ENCODE assay signal across 8 cellular contexts in genomic region chr5:131514316-131515275, GRCh38.
A peak's percentile ranks its signal among the peaks of the same experiment; 100 is the strongest.
DNase-seq lines count a peak whose midpoint lies in the region; ATAC-seq and TF ChIP-seq lines count a peak whose summit lies in the region.

No MANE protein-coding gene starts in this region.

- no peaks in the 10 kb centered on the region for H3K36me3 Mint-ChIP-seq in glutamatergic neuron (ENCODE audit: unreplicated experiment)

- peak overlapping the region; percentile 40 for H3K4me3 ChIP-seq in left ventricle myocardium inferior
- no peak overlapping the region for H3K4me3 ChIP-seq in right atrium auricular region
- H3K4me3 ChIP-seq in epithelial cell of esophagus (ENCODE audit: low read length) = no peak overlapping the region

- H3K27me3 Mint-ChIP-seq in glutamatergic neuron (ENCODE audit: unreplicated experiment) = peaks cover 4% of the 10 kb centered on the region

- peaks cover 18% of the 10 kb centered on the region for H3K4me1 ChIP-seq in left ventricle myocardium inferior
- H3K4me1 ChIP-seq in right atrium auricular region = peaks cover 0 to 8% of the 10 kb centered on the region in 2 donors

- TF ChIP-seq CTCF in left ventricle myocardium inferior (IDR thresholded peaks at IDR 0.05; ENCODE audit: borderline replicate concordance) = peak; percentile 19
- no peak for TF ChIP-seq CTCF in right atrium auricular region (IDR thresholded peaks at IDR 0.05)
- TF ChIP-seq CTCF in epithelial cell of esophagus (IDR thresholded peaks at IDR 0.05; ENCODE audit: insufficient read depth, low read depth, low read length, missing control alignments) = no peak
- no peak for TF ChIP-seq CTCF in glutamatergic neuron (IDR thresholded peaks at IDR 0.05; ENCODE audit: partially characterized antibody, unreplicated experiment)

- H3K36me3 ChIP-seq in left ventricle myocardium inferior (peaks cover 17% of the 10 kb centered on the region), right atrium auricular region (no peaks in the 10 kb centered on the region)

- DNase-seq in left ventricle myocardium inferior (no peak), right atrium auricular region (ENCODE audit: low spot score) (no peak), OCI-M1 (lab: John Stamatoyannopoulos, UW) (peak; percentile 40), epithelial cell of esophagus (ENCODE audit: low read depth) (peak; percentile 30), H4 (ENCODE audit: low spot score) (no peak), glutamatergic neuron (no peak)

- peak overlapping the region; percentile 64 for H3K27ac ChIP-seq in left ventricle myocardium inferior (replicated peaks)
- H3K27ac ChIP-seq in right atrium auricular region = no peak overlapping the region

- H3K4me1 Mint-ChIP-seq in glutamatergic neuron (ENCODE audit: low read depth, unreplicated experiment) = peaks cover 3% of the 10 kb centered on the region

- H3K4me3 Mint-ChIP-seq in glutamatergic neuron (ENCODE audit: unreplicated experiment) = no peak overlapping the region

- H3K9me3 ChIP-seq in left ventricle myocardium inferior (replicated peaks) (no peaks in the 10 kb centered on the region), right atrium auricular region (no peaks in the 10 kb centered on the region)

- H3K27ac Mint-ChIP-seq in glutamatergic neuron (ENCODE audit: unreplicated experiment) = no peak overlapping the region

- peaks cover 2% of the 10 kb centered on the region for H3K9me3 Mint-ChIP-seq in glutamatergic neuron (ENCODE audit: unreplicated experiment)

- ATAC-seq in GM19023 (IDR thresholded peaks at IDR 0.05; ENCODE audit: unreplicated experiment) (no peak), HG02571 (IDR thresholded peaks at IDR 0.05; ENCODE audit: unreplicated experiment) (no peak)

- intact Hi-C loops in left ventricle myocardium inferior (cut with micrococcal nuclease) = no loop called here

- no peaks in the 10 kb centered on the region for H3K27me3 ChIP-seq in left ventricle myocardium inferior (ENCODE audit: low read depth)
- no peaks in the 10 kb centered on the region for H3K27me3 ChIP-seq in right atrium auricular region

Comparison
In these comparisons a context has a peak if more than half of its experiments do, and no peak if none do; other contexts are left out.
1. DNase-seq: peak in OCI-M1 (single experiment) and epithelial cell of esophagus (single experiment); none in left ventricle myocardium inferior (single experiment), right atrium auricular region (single experiment), H4 (single experiment) and glutamatergic neuron (single experiment).